ENCODE assay signal across 9 cellular contexts in the genomic region with DNA sequence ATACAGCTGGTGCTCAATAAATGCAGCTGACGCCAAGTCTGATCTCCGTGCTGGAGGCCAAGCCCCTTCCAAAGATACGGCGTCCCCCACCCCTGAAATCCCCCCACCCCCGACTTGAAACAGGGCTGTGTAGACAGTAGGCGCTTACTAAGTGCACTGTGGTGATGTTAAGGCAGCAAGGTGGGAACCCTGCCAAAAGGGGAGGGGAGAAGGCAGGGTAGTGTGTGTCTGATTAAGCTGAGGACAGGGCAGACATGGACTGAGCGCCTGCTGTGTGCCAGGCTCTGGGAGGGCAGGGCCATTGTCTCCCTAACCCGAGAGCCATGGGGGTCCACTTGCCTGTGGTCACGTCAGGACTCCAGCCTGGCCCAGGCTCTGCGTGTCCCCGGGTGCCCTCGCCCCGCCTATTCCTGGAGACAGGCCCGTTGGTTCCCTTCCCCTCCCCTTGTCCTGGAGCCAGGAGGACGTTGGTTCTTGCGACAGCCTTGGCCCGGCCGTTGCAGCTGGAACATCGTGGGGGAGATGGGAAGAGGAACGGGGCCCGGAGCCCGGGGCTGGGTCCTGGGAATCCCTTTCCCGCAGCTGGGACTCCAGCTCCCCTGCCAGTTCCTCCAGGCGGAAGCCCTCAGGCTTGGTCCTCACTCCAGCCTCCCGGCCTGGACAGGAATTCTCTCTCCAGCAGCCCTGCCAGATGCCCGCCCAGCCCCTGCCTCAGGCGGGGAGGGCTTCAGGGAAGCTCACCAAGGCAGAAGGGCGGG. TPM values are rescaled to one million over a fixed set of nuclear protein-coding genes. Genes with fewer than 3 reads are reported as not detected.
DNase-seq lines count a peak whose midpoint lies in the region; ATAC-seq and TF ChIP-seq lines count a peak whose summit lies in the region.
"Had no signal": no experiment of that assay in that cellular context is flagged by ENCODE, and none has a peak within 500 bp of the region (broad histone marks: within the 10 kb centered on the region; RNA-seq: fewer than 3 reads in every experiment).

No MANE protein-coding gene starts in this region.

- H3K36me3 ChIP-seq in HCT116 (ENCODE audit: control insufficient read depth in 1 of 2, insufficient read depth in 2 of 2, low read length in 2 of 2), result no peaks in the 10 kb centered on the region
- H3K36me3 ChIP-seq in PC-9 (ENCODE audit: low read depth), result no peaks in the 10 kb centered on the region
- no peaks in the 10 kb centered on the region for H3K36me3 ChIP-seq in esophagus squamous epithelium

- WGBS in esophagus squamous epithelium, 2 donors, result 22 to 33% methylated on average over 11 to 17 of the region's 28 CpGs

- no peaks in the 10 kb centered on the region for H3K9me3 Mint-ChIP-seq in osteocyte (ENCODE audit: unreplicated experiment)

- no peak for TF ChIP-seq POLR2A in HCT116 (IDR thresholded peaks at IDR 0.05; ENCODE audit: borderline replicate concordance, extremely low read depth, insufficient read depth, insufficient read length)
- no peak for TF ChIP-seq POLR2A in esophagus squamous epithelium (IDR thresholded peaks at IDR 0.05)

- POLR2A ChIA-PET in HCT116 (lab: Charles Lee) (interaction anchor here (1.0 to 1.1 kb wide), 2 partner anchors 10 to 98 kb away, joined by 3 to 4 read pairs; a partner anchor contains a TSS), PC-9 (lab: Charles Lee; ENCODE audit: unreplicated experiment) (interaction anchor here (0.8 kb wide), 1 partner anchor 67 kb away, joined by 4 read pairs; no protein-coding TSS in a partner anchor)

- H3K4me1 ChIP-seq in HCT116 (ENCODE audit: control insufficient read depth in 1 of 2, insufficient read depth in 2 of 2, low read length in 2 of 2) (peaks cover 5 to 10% of the 10 kb centered on the region in 2 experiments; a peak in 3 of 4 replicates), PC-9 (replicated peaks; ENCODE audit: insufficient read depth) (peaks cover 5% of the 10 kb centered on the region; the same call in 1 of the 2 replicates), esophagus squamous epithelium (peaks cover 15 to 40% (median 16%) of the 10 kb centered on the region in 3 donors)

- H3K79me2 ChIP-seq in HCT116 (ENCODE audit: insufficient read depth, low read length) (no peaks in the 10 kb centered on the region), PC-9 (ENCODE audit: low read depth) (no peaks in the 10 kb centered on the region)

- intact Hi-C loops in HCT116 (cut with micrococcal nuclease) (no loop called here), PC-9 (cut with micrococcal nuclease; ENCODE audit: unreplicated experiment) (loop anchor here (10.0 kb wide), 1 partner anchor 134 kb away; a partner anchor contains a TSS), esophagus squamous epithelium (cut with DNase I) (loop anchor here (10.0 kb wide), 2 partner anchors 76 to 134 kb away; a partner anchor contains a TSS)

- CTCF ChIA-PET in HCT116 (lab: Charles Lee), result no interaction called here
- CTCF ChIA-PET in PC-9 (lab: Charles Lee), result interaction anchor here (0.5 kb wide), 1 partner anchor 55 kb away, joined by 3 read pairs; no protein-coding TSS in a partner anchor

- no peaks in the 10 kb centered on the region for H3K36me3 Mint-ChIP-seq in osteocyte (ENCODE audit: unreplicated experiment)

- H3K4me2 ChIP-seq in HCT116 (ENCODE audit: low read length) (peak overlapping the region; percentile 51), PC-9 (peak overlapping the region; percentile 40)

- peak; percentile 53 for ATAC-seq in HCT116
- no peak for ATAC-seq in HG02981 (IDR thresholded peaks at IDR 0.05; ENCODE audit: unreplicated experiment)

- H3K9me3 ChIP-seq in HCT116 (ENCODE audit: control insufficient read depth in 1 of 2, insufficient read depth in 1 of 2, low read depth in 1 of 2, low read length in 2 of 2) (no peaks in the 10 kb centered on the region), PC-9 (ENCODE audit: insufficient read depth, low read depth) (no peaks in the 10 kb centered on the region), esophagus squamous epithelium (no peaks in the 10 kb centered on the region)

- H3K4me3 ChIP-seq in HCT116 (replicated peaks in 1 of 2; ENCODE audit: low read depth in 1 of 2, low read length in 2 of 2) (no peak overlapping the region), PC-9 (no peak overlapping the region), esophagus squamous epithelium (peak overlapping the region in 1 of 4 donors; percentile 47)

- peaks cover 26% of the 10 kb centered on the region for H3K4me1 Mint-ChIP-seq in osteocyte (ENCODE audit: unreplicated experiment)

- DNase-seq in HCT116 (ENCODE audit: low read depth, low spot score), result no peak
- DNase-seq in PC-9, result peak; percentile 53 to 67
- DNase-seq in esophagus squamous epithelium (lab: John Stamatoyannopoulos, UW), result no peak
- peak; percentile 97 for DNase-seq in osteocyte (ENCODE audit: extremely low spot score, unreplicated experiment)
- DNase-seq in cerebellum (ENCODE audit: low spot score), result no peak
- no peak for DNase-seq in cortex of kidney (lab: John Stamatoyannopoulos, UW)
- no peak for DNase-seq in T-helper 1 cell

- H3F3A ChIP-seq in PC-9 (ENCODE audit: insufficient read depth, low read depth), result peaks cover 26% of the 10 kb centered on the region; the same call in 1 of the 2 replicates

- H4K20me1 ChIP-seq in HCT116 (ENCODE audit: insufficient read depth) (no peaks in the 10 kb centered on the region), PC-9 (ENCODE audit: insufficient read depth) (no peaks in the 10 kb centered on the region; the same call in 1 of the 2 replicates)

- H3K27ac ChIP-seq in HCT116 (ENCODE audit: low read depth, low read length) (peak overlapping the region; percentile 8; the same call in 1 of the 2 replicates), PC-9 (no peak overlapping the region), esophagus squamous epithelium (peak overlapping the region; percentile 55 to 90 (median 78))

- H3K27me3 ChIP-seq in HCT116 (ENCODE audit: insufficient read depth, low read length) (no peaks in the 10 kb centered on the region), PC-9 (ENCODE audit: insufficient read depth, low read depth) (peaks cover 36% of the 10 kb centered on the region), esophagus squamous epithelium (peaks cover 0 to 93% (median 1%) of the 10 kb centered on the region in 4 donors)

- RAD21 ChIA-PET in HCT116 (lab: Charles Lee; ENCODE audit: low non-redundant PET in 1 of 2, low total read pairs in 2 of 2, uncharacterized antibody in 2 of 2, unreplicated experiment in 2 of 2), result interaction anchor here in 1 of 2 experiments (0.6 kb wide), 1 partner anchor 9 kb away, joined by 3 read pairs; a partner anchor contains a TSS

- H3K4me3 Mint-ChIP-seq in osteocyte (ENCODE audit: unreplicated experiment), result no peak overlapping the region

- peak overlapping the region; percentile 90 for H3K27ac Mint-ChIP-seq in osteocyte (ENCODE audit: unreplicated experiment)

- no peak overlapping the region for H3K9ac ChIP-seq in HCT116 (ENCODE audit: low read length)

- H3K27me3 Mint-ChIP-seq in osteocyte (ENCODE audit: unreplicated experiment), result no peaks in the 10 kb centered on the region

- H2AFZ ChIP-seq in HCT116 (ENCODE audit: low read depth, low read length, poor library complexity, severe bottlenecking) (no peak overlapping the region), PC-9 (no peak overlapping the region)

- TF ChIP-seq CTCF in HCT116 (IDR thresholded peaks at IDR 0.05 in 2 of 3, conservative IDR thresholded peaks at IDR 0.05 in 1 of 3; ENCODE audit: borderline replicate concordance in 1 of 3, insufficient read depth in 1 of 3, low read depth in 2 of 3, low read length in 2 of 3), result no peak
- TF ChIP-seq CTCF in PC-9 (conservative IDR thresholded peaks at IDR 0.05), result no peak
- no peak for TF ChIP-seq CTCF in esophagus squamous epithelium (IDR thresholded peaks at IDR 0.05)
- no peak for TF ChIP-seq CTCF in osteocyte (IDR thresholded peaks at IDR 0.05)

- TF ChIP-seq RAD21 in HCT116 (IDR thresholded peaks at IDR 0.05; ENCODE audit: low read depth), result no peak

- BruUV-seq in HCT116 (replicated peaks; lab: Mats Ljungman, UMichigan), result no TSS peak
- BruUV-seq in PC-9 (replicated peaks; lab: Mats Ljungman, UMichigan), result no TSS peak

- H3K9me2 ChIP-seq in HCT116 (ENCODE audit: insufficient read depth) (no peaks in the 10 kb centered on the region), PC-9 (ENCODE audit: insufficient read depth) (no peaks in the 10 kb centered on the region)

TF ChIP-seq in HCT116, 20 proteins besides CTCF, POLR2A, EP300 and RAD21:
- TF ChIP-seq ZNF274 (IDR thresholded peaks at IDR 0.05; ENCODE audit: low read depth, low read length), result no peak
- no peak for TF ChIP-seq TCF7L2 (IDR thresholded peaks at IDR 0.05; ENCODE audit: borderline replicate concordance, extremely low read depth, insufficient read depth, insufficient read length)

RNA-seq across cellular contexts. Expression of a gene that starts 1.7 kb away (rescaled TPM):
- total RNA-seq in HCT116 (2021; ENCODE audit: unreplicated experiment) (not detected), PC-9 (2021) (not detected in 2 replicates), esophagus squamous epithelium (under 1 TPM in 1 of 4 donors, not detected in 3; 0.95 TPM), osteocyte (1.1 and 1.2 TPM in 2 replicates), cerebellum (0.36 TPM)
- polyA plus RNA-seq in HCT116 (2012), result not detected in 2 replicates

RNA-seq across cellular contexts. Expression of a gene that starts 9.1 kb away (rescaled TPM):
- total RNA-seq in HCT116 (2021; ENCODE audit: unreplicated experiment), result 80.2 TPM
- polyA plus RNA-seq in HCT116 (2012), result 89.9 and 105 TPM in 2 replicates
- 8.0 and 17.1 TPM in 2 replicates for total RNA-seq in PC-9 (2021)
- total RNA-seq in esophagus squamous epithelium, result 100 to 1,000 TPM in 2 of 4 donors, 10 to 100 TPM in 2; 52.2 to 883 (median 129) TPM
- total RNA-seq in osteocyte, result 162 and 179 TPM in 2 replicates
- 1.8 TPM for total RNA-seq in cerebellum

RNA-seq across cellular contexts. Expression of a gene that starts 9.6 kb away (rescaled TPM):
- total RNA-seq in HCT116 (2021; ENCODE audit: unreplicated experiment) (2.7 TPM), PC-9 (2021) (not detected in 2 replicates), esophagus squamous epithelium (not detected), osteocyte (not detected in 2 replicates), cerebellum (0.82 TPM)
- polyA plus RNA-seq in HCT116 (2012), result 4.0 and 4.5 TPM in 2 replicates
- total RNA-seq: kidney epithelial cell had no signal

RNA-seq across cellular contexts. Expression of a gene that starts 22.8 kb away (rescaled TPM):
- not detected for total RNA-seq in HCT116 (2021; ENCODE audit: unreplicated experiment)
- polyA plus RNA-seq in HCT116 (2012), result 0.05 and 0.10 TPM in 2 replicates
- not detected in 2 replicates for total RNA-seq in PC-9 (2021)
- not detected for total RNA-seq in esophagus squamous epithelium
- 0.91 and 1.0 TPM in 2 replicates for total RNA-seq in osteocyte
- total RNA-seq in cerebellum, result 0.91 TPM
- total RNA-seq: kidney epithelial cell had no signal

RNA-seq across cellular contexts. Expression of a gene that starts 28.6 kb away (rescaled TPM):
- 0.27 TPM for total RNA-seq in HCT116 (2021; ENCODE audit: unreplicated experiment)
- polyA plus RNA-seq in HCT116 (2012), result 0.05 and 0.10 TPM in 2 replicates
- total RNA-seq in PC-9 (2021), result 0.81 and 0.90 TPM in 2 replicates
- not detected for total RNA-seq in esophagus squamous epithelium
- total RNA-seq in osteocyte, result 18.2 and 19.4 TPM in 2 replicates
- 58.1 TPM for total RNA-seq in cerebellum

Comparison
In these comparisons a context has a peak if more than half of its experiments do, and no peak if none do; other contexts are left out.
1. DNase-seq: peak in PC-9 (2 of 2) and osteocyte (single experiment); none in HCT116 (single experiment), esophagus squamous epithelium (single experiment), cerebellum (single experiment), cortex of kidney (single experiment) and T-helper 1 cell (0 of 5).